20 cellular contexts compared by ENCODE assay signal in the genomic region with DNA sequence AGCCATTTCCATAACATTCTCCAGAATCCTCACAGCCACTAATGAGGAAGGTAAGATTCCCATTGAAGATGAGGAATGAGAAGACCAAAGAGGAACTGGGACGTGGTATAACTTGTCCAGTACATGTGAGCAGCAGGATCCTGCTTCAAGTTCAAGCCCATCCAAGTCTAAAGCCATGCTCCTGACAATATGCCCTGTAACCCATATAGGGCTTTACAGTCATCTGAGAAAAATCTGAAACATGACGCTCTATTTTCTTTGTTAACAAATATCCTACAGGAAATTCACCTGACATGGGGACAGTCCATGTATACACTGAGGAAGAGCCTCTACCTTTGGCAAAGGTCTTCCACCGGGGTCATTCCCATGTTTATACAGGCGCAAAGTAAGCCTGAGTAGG. TPM values are rescaled to one million over a fixed set of nuclear protein-coding genes. Genes with fewer than 3 reads are reported as not detected.
DNase-seq lines count a peak whose midpoint lies in the region; ATAC-seq and TF ChIP-seq lines count a peak whose summit lies in the region.
"Had no signal": no experiment of that assay in that cellular context is flagged by ENCODE, and none has a peak within 500 bp of the region (broad histone marks: within the 10 kb centered on the region; RNA-seq: fewer than 3 reads in every experiment).

No MANE protein-coding gene starts in this region.

- H3K27me3 ChIP-seq in CD4-positive, alpha-beta T cell (ENCODE audit: control insufficient read depth, insufficient read depth, low read length) = no peaks in the 10 kb centered on the region

- peak overlapping the region; percentile 56 for H3K4me3 Mint-ChIP-seq in CD4-positive, alpha-beta T cell
- H3K4me3 Mint-ChIP-seq in neural crest cell = peak overlapping the region; percentile 89
- H3K4me3 Mint-ChIP-seq in stimulated activated naive CD8-positive, alpha-beta T cell treated with anti-CD3 and anti-CD28 coated beads, Interleukin-15, amount 100 ng/mL, for 72 hours = no peak overlapping the region

- no peaks in the 10 kb centered on the region for H3K27me3 Mint-ChIP-seq in CD4-positive, alpha-beta T cell
- peaks cover 8% of the 10 kb centered on the region for H3K27me3 Mint-ChIP-seq in neural crest cell (ENCODE audit: low read depth)
- no peaks in the 10 kb centered on the region for H3K27me3 Mint-ChIP-seq in stimulated activated naive CD8-positive, alpha-beta T cell treated with anti-CD3 and anti-CD28 coated beads, Interleukin-15, amount 100 ng/mL, for 72 hours
- H3K27me3 Mint-ChIP-seq: CD4-positive, CD25-positive, alpha-beta regulatory T cell had no signal

- ATAC-seq in CD4-positive, alpha-beta T cell (ENCODE audit: poor library complexity) = no peak
- ATAC-seq in stimulated activated naive CD8-positive, alpha-beta T cell treated with anti-CD3 and anti-CD28 coated beads, Interleukin-15, amount 100 ng/mL, for 72 hours = no peak
- ATAC-seq: GM12878, HCT116, K562 had no signal

- CTCF ChIA-PET in CD4-positive, alpha-beta T cell (lab: Charles Lee) = interaction anchor here (0.7 kb wide), 1 partner anchor 11 kb away, joined by 3 read pairs; no protein-coding TSS in a partner anchor

- TF ChIP-seq CTCF in CD4-positive, alpha-beta T cell (IDR thresholded peaks at IDR 0.05) = no peak
- no peak for TF ChIP-seq CTCF in neural crest cell (conservative IDR thresholded peaks at IDR 0.05)

- peaks cover 58% of the 10 kb centered on the region for H3K36me3 Mint-ChIP-seq in CD4-positive, alpha-beta T cell (ENCODE audit: low read depth)
- no peaks in the 10 kb centered on the region for H3K36me3 Mint-ChIP-seq in neural crest cell (ENCODE audit: low read depth)

- POLR2A ChIA-PET in CD4-positive, alpha-beta T cell (lab: Charles Lee) = interaction anchor here (1.4 kb wide), 1 partner anchor 54 kb away, joined by 3 read pairs; no protein-coding TSS in a partner anchor

- no peak overlapping the region for H3K27ac Mint-ChIP-seq in CD4-positive, alpha-beta T cell
- no peak overlapping the region for H3K27ac Mint-ChIP-seq in neural crest cell (ENCODE audit: unreplicated experiment)
- no peak overlapping the region for H3K27ac Mint-ChIP-seq in stimulated activated naive CD8-positive, alpha-beta T cell treated with anti-CD3 and anti-CD28 coated beads, Interleukin-15, amount 100 ng/mL, for 72 hours

- no peak for DNase-seq in CD4-positive, alpha-beta T cell
- DNase-seq in HPDE6-E6E7 (ENCODE audit: extremely low spot score) (peak; percentile 16), epithelial cell of prostate (ENCODE audit: low read depth, low spot score) (peak; percentile 20), neural crest cell (ENCODE audit: low read depth, low spot score) (no peak), amygdala (lab: John Stamatoyannopoulos, UW) (no peak), NCI-H1092 treated with DMSO at 0.1 percent for 48 hours (lab: John Stamatoyannopoulos, UW) (no peak)
- no peak for DNase-seq in stimulated activated naive CD8-positive, alpha-beta T cell treated with anti-CD3 and anti-CD28 coated beads, Interleukin-15, amount 100 ng/mL, for 72 hours
- DNase-seq: AML-193; Calu3; CD4-positive, CD25-positive, alpha-beta regulatory T cell; DMS53; EL; GOT3; NCI-H1694 treated with DMSO at 0.1 percent for 48 hours; NCI-H510A; NCI-H748 treated with DMSO at 0.1 percent for 48 hours; NK-92 treated with Interleukin-12 subunit alpha and Interleukin-12 subunit beta, amount 100 ng/mL, for 24 hours had no signal

- no peaks in the 10 kb centered on the region for H3K9me3 Mint-ChIP-seq in CD4-positive, alpha-beta T cell
- H3K9me3 Mint-ChIP-seq in neural crest cell = no peaks in the 10 kb centered on the region
- H3K9me3 Mint-ChIP-seq in stimulated activated naive CD8-positive, alpha-beta T cell treated with anti-CD3 and anti-CD28 coated beads, Interleukin-15, amount 100 ng/mL, for 72 hours = no peaks in the 10 kb centered on the region
- H3K9me3 Mint-ChIP-seq: CD4-positive, CD25-positive, alpha-beta regulatory T cell had no signal

- H3K4me1 Mint-ChIP-seq in CD4-positive, alpha-beta T cell (ENCODE audit: low read depth) = peaks cover 27% of the 10 kb centered on the region
- H3K4me1 Mint-ChIP-seq in neural crest cell = peaks cover 20% of the 10 kb centered on the region
- H3K4me1 Mint-ChIP-seq in stimulated activated naive CD8-positive, alpha-beta T cell treated with anti-CD3 and anti-CD28 coated beads, Interleukin-15, amount 100 ng/mL, for 72 hours = peaks cover 39% of the 10 kb centered on the region

- no peaks in the 10 kb centered on the region for H3K9me3 ChIP-seq in CD4-positive, alpha-beta T cell (ENCODE audit: control insufficient read depth, low read length)

- intact Hi-C loops in CD4-positive, alpha-beta T cell (cut with DNase I, micrococcal nuclease) = loop anchor here in 1 of 2 experiments (5.0 to 10.0 kb wide), 3 partner anchors 35 to 1867 kb away; partner anchors contain the start of gene WASHC3

- no peak overlapping the region for H3K27ac ChIP-seq in CD4-positive, alpha-beta T cell (ENCODE audit: low read depth, low read length)
- peak overlapping the region; percentile 76 for H3K27ac ChIP-seq in epithelial cell of prostate

RNA-seq across cellular contexts. Expression of gene ACTR6, which starts 3.1 kb away (rescaled TPM):
- 10 to 100 TPM; 21.3 to 21.8 TPM for total RNA-seq in CD4-positive, alpha-beta T cell
- total RNA-seq in neural crest cell = 36.3 and 38.2 TPM in 2 replicates

RNA-seq across cellular contexts. Expression of gene BLTP3B, which starts 54.8 kb away (rescaled TPM):
- 10 to 100 TPM; 23.0 to 23.4 TPM for total RNA-seq in CD4-positive, alpha-beta T cell
- total RNA-seq in neural crest cell = 17.8 and 19.0 TPM in 2 replicates

Comparison
In these comparisons a context has a peak if more than half of its experiments do, and no peak if none do; other contexts are left out.
1. DNase-seq: peak in HPDE6-E6E7 (single experiment) and epithelial cell of prostate (single experiment); none in CD4-positive, alpha-beta T cell (0 of 10), neural crest cell (single experiment), stimulated activated naive CD8-positive, alpha-beta T cell treated with anti-CD3 and anti-CD28 coated beads, Interleukin-15, amount 100 ng/mL, for 72 hours (0 of 2), amygdala (0 of 56) and NCI-H1092 treated with DMSO at 0.1 percent for 48 hours (single experiment).
2. H3K4me3 Mint-ChIP-seq: peak in CD4-positive, alpha-beta T cell (single experiment) and neural crest cell (single experiment); none in stimulated activated naive CD8-positive, alpha-beta T cell treated with anti-CD3 and anti-CD28 coated beads, Interleukin-15, amount 100 ng/mL, for 72 hours (0 of 2).